Comparison of ENCODE assay signal across 9 cellular contexts in genomic region chr17:73956595-73957465, GRCh38.
DNase-seq lines count a peak whose midpoint lies in the region; ATAC-seq lines count a peak whose summit lies in the region.
"Had no signal": no experiment of that assay in that cellular context is flagged by ENCODE, and none has a peak within 500 bp of the region (broad histone marks: within the 10 kb centered on the region; RNA-seq: fewer than 3 reads in every experiment).

No MANE protein-coding gene starts in this region.

- intact Hi-C loops in left colon (cut with DNase I, micrococcal nuclease) = no loop called here

- H3K4me3 ChIP-seq in CD4-positive, CD25-positive, alpha-beta regulatory T cell (ENCODE audit: low read depth, low read length) = no peak overlapping the region
- H3K4me3 ChIP-seq in SJCRH30 = no peak overlapping the region
- H3K4me3 ChIP-seq: ovary had no signal

- no peaks in the 10 kb centered on the region for H3K36me3 ChIP-seq in CD4-positive, CD25-positive, alpha-beta regulatory T cell (ENCODE audit: control insufficient read depth, insufficient read depth, low read length)
- no peaks in the 10 kb centered on the region for H3K36me3 ChIP-seq in SJCRH30
- H3K36me3 ChIP-seq: ovary had no signal

- no peak for ATAC-seq in CD4-positive, CD25-positive, alpha-beta regulatory T cell (ENCODE audit: low read depth in 2 of 2)
- ATAC-seq in HG02759 (IDR thresholded peaks at IDR 0.05; ENCODE audit: unreplicated experiment) (peak; percentile 43), left colon (peak; percentile 72), GM21515 (IDR thresholded peaks at IDR 0.05; ENCODE audit: unreplicated experiment) (no peak)

- peaks cover 0 to 3% (median 0%) of the 10 kb centered on the region in 7 donors for H3K9me3 Mint-ChIP-seq in CD4-positive, CD25-positive, alpha-beta regulatory T cell

- H3K27me3 ChIP-seq in CD4-positive, CD25-positive, alpha-beta regulatory T cell (ENCODE audit: control insufficient read depth, insufficient read depth, low read length) = peaks cover 4% of the 10 kb centered on the region
- no peaks in the 10 kb centered on the region for H3K27me3 ChIP-seq in SJCRH30
- H3K27me3 ChIP-seq: ovary had no signal

- H3K36me3 Mint-ChIP-seq in CD4-positive, CD25-positive, alpha-beta regulatory T cell = no peaks in the 10 kb centered on the region

- H3K27me3 Mint-ChIP-seq in CD4-positive, CD25-positive, alpha-beta regulatory T cell = peaks cover 20% of the 10 kb centered on the region

- no peak overlapping the region for H3K4me3 Mint-ChIP-seq in CD4-positive, CD25-positive, alpha-beta regulatory T cell

- DNase-seq in CD4-positive, CD25-positive, alpha-beta regulatory T cell = peak; percentile 25 to 40 (median 33)
- peak; percentile 65 to 84 for DNase-seq in SJCRH30
- peak in 49 of 56 donors; percentile 4 to 78 (median 40) for DNase-seq in amygdala (lab: John Stamatoyannopoulos, UW)
- DNase-seq in left colon = peak; percentile 71 to 80
- DNase-seq in stimulated activated CD4-positive, alpha-beta T cell treated with anti-CD3 and anti-CD28 coated beads, TNF-alpha, amount 100 ng/mL, for 4 hours (ENCODE audit: low read depth in 3 of 3) = peak in 2 of 3 experiments; percentile 14 to 16
- no peak for DNase-seq in NCI-H128 (lab: John Stamatoyannopoulos, UW; ENCODE audit: unreplicated experiment)

- H3K4me1 ChIP-seq in CD4-positive, CD25-positive, alpha-beta regulatory T cell (ENCODE audit: control insufficient read depth, insufficient read depth, low read length, poor library complexity, severe bottlenecking) = peaks cover 5% of the 10 kb centered on the region
- no peaks in the 10 kb centered on the region for H3K4me1 ChIP-seq in SJCRH30

- H3K27ac ChIP-seq in CD4-positive, CD25-positive, alpha-beta regulatory T cell (ENCODE audit: insufficient read depth, low read length, poor library complexity, severe bottlenecking) = no peak overlapping the region
- no peak overlapping the region for H3K27ac ChIP-seq in SJCRH30
- H3K27ac ChIP-seq: ovary had no signal

- H3K4me1 Mint-ChIP-seq in CD4-positive, CD25-positive, alpha-beta regulatory T cell = peaks cover 0 to 3% (median 0%) of the 10 kb centered on the region in 4 donors

- H3K27ac Mint-ChIP-seq in CD4-positive, CD25-positive, alpha-beta regulatory T cell = no peak overlapping the region

- H3K9me3 ChIP-seq in CD4-positive, CD25-positive, alpha-beta regulatory T cell (ENCODE audit: control insufficient read depth in 2 of 2, low read length in 2 of 2) = no peaks in the 10 kb centered on the region
- H3K9me3 ChIP-seq in SJCRH30 (replicated peaks) = no peaks in the 10 kb centered on the region
- H3K9me3 ChIP-seq: ovary had no signal

Comparison
In these comparisons a context has a peak if more than half of its experiments do, and no peak if none do; other contexts are left out.
1. ATAC-seq: peak in HG02759 (single experiment) and left colon (single experiment); none in CD4-positive, CD25-positive, alpha-beta regulatory T cell (0 of 2) and GM21515 (single experiment).